ENCODE assay signal across 19 cellular contexts in the genomic region with DNA sequence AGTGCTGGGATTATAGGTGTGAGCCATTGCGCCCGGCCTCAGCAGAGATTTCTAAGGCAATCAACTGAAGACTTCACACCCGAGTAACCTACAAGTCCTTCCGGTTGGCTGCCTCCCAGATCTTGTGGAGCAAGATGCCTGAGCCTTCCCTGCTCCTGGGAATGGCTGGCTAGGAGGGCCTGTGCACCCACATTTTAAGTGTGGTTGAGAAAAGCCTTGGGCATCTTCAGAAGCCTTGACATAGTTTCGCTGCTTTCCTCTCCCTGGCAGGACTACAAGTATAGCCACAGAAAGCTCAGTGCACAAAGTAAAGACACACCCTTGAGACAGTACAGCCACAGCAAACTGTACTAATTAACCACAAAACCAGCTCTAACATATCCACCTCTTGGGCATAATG. TPM values are rescaled to one million over a fixed set of nuclear protein-coding genes. Genes with fewer than 3 reads are reported as not detected.
A peak's percentile ranks its signal among the peaks of the same experiment; 100 is the strongest.
DNase-seq lines count a peak whose midpoint lies in the region; ATAC-seq and TF ChIP-seq lines count a peak whose summit lies in the region.
"Had no signal": no experiment of that assay in that cellular context is flagged by ENCODE, and none has a peak within 500 bp of the region (broad histone marks: within the 10 kb centered on the region; RNA-seq: fewer than 3 reads in every experiment).

No MANE protein-coding gene starts in this region.

- H3K27me3 ChIP-seq in foreskin keratinocyte: no peaks in the 10 kb centered on the region

- peaks cover 11% of the 10 kb centered on the region for H3K4me1 Mint-ChIP-seq in nephron progenitor cell

- H3K4me3 Mint-ChIP-seq in nephron progenitor cell: no peak overlapping the region

- H3K27ac Mint-ChIP-seq in nephron progenitor cell: peak overlapping the region; percentile 77

- peaks cover 7% of the 10 kb centered on the region for H3K27me3 Mint-ChIP-seq in nephron progenitor cell (ENCODE audit: low read depth, poor library complexity)

- peak; percentile 34 for DNase-seq in DMS79 treated with DMSO at 0.1 percent for 48 hours (lab: John Stamatoyannopoulos, UW)
- peak; percentile 64 for DNase-seq in astrocyte of the hippocampus (ENCODE audit: low read depth, low spot score)
- DNase-seq in foreskin keratinocyte: peak; percentile 56 to 69
- DNase-seq in nephron progenitor cell: no peak
- no peak for DNase-seq in NCI-H226
- DNase-seq in EL: no peak
- DNase-seq: DMS 273 treated with DMSO at 0.1 percent for 48 hours, H7, Kasumi-1, NCI-H1105 treated with DMSO at 0.1 percent for 48 hours, NCI-H187, NCI-H446 treated with DMSO at 0.1 percent for 48 hours, NCI-H774, PC-9, SK-N-SH had no signal

- peaks cover 21% of the 10 kb centered on the region for H3K9me3 Mint-ChIP-seq in nephron progenitor cell

- H3K4me1 ChIP-seq in foreskin keratinocyte: peaks cover 5% of the 10 kb centered on the region

- peaks cover 46% of the 10 kb centered on the region for H3K36me3 Mint-ChIP-seq in nephron progenitor cell (ENCODE audit: low read depth)

- ATAC-seq in foreskin keratinocyte: peak; percentile 40
- ATAC-seq in GM21737 (IDR thresholded peaks at IDR 0.05; ENCODE audit: unreplicated experiment): no peak
- ATAC-seq in HG02884 (IDR thresholded peaks at IDR 0.05; ENCODE audit: unreplicated experiment): no peak
- ATAC-seq: Right ventricle myocardium inferior had no signal

- TF ChIP-seq CTCF in foreskin keratinocyte (conservative IDR thresholded peaks at IDR 0.05) (no peak), nephron progenitor cell (IDR thresholded peaks at IDR 0.05) (no peak)

- no peak overlapping the region for H3K27ac ChIP-seq in foreskin keratinocyte
- H3K27ac ChIP-seq: C4-2B, PC-9 had no signal

RNA-seq across cellular contexts. Expression of a gene that starts 35.2 kb away (rescaled TPM):
- total RNA-seq in foreskin keratinocyte: 12.5 and 12.7 TPM in 2 replicates
- polyA plus RNA-seq in foreskin keratinocyte: 8.5 and 9.6 TPM in 2 replicates

Comparison
In these comparisons a context has a peak if more than half of its experiments do, and no peak if none do; other contexts are left out.
1. DNase-seq: peak in DMS79 treated with DMSO at 0.1 percent for 48 hours (single experiment), astrocyte of the hippocampus (single experiment) and foreskin keratinocyte (2 of 2); none in nephron progenitor cell (single experiment), NCI-H226 (single experiment) and EL (single experiment).